Comparison of ENCODE assay signal across 8 cellular contexts in genomic region chr2:110390351-110391034, GRCh38.
A peak's percentile ranks its signal among the peaks of the same experiment; 100 is the strongest.
DNase-seq lines count a peak whose midpoint lies in the region; ATAC-seq, FAIRE-seq and TF ChIP-seq lines count a peak whose summit lies in the region.
"Not testable (repeated sequence)": the region's sequence is repeated elsewhere in the genome, so short reads cannot be mapped to it uniquely, and the experiment has no call there.

No MANE protein-coding gene starts in this region.

- TF ChIP-seq RAD21 in H1 (IDR thresholded peaks at IDR 0.05 in 1 of 2, conservative IDR thresholded peaks at IDR 0.05 in 1 of 2; ENCODE audit: low read depth in 2 of 2, low read length in 2 of 2), result not testable (repeated sequence)

- H3K23me2 ChIP-seq in H1 (ENCODE audit: low read depth, low read length), result not testable (repeated sequence)

- H2BK12ac ChIP-seq in H1 (ENCODE audit: low read depth, low read length), result not testable (repeated sequence)

- not testable (repeated sequence) for H3K4me1 Mint-ChIP-seq in CD8-positive, alpha-beta T cell (ENCODE audit: low read depth); nephron progenitor cell

- H3K4me1 ChIP-seq in CD8-positive, alpha-beta T cell (ENCODE audit: insufficient read depth, low read length); H1 (replicated peaks in 1 of 4; ENCODE audit: control insufficient read depth in 3 of 4, insufficient read depth in 4 of 4, low read length in 3 of 4): not testable (repeated sequence)

- not testable (repeated sequence) for H3K4me3 Mint-ChIP-seq in CD8-positive, alpha-beta T cell; nephron progenitor cell

- H2BK5ac ChIP-seq in H1 (ENCODE audit: low read depth, low read length), result not testable (repeated sequence)

- FAIRE-seq in H1 (lab: Jason Lieb, UNC), result peak; percentile 91

- intact Hi-C loops in CD8-positive, alpha-beta T cell (cut with DNase I, micrococcal nuclease); left ventricle myocardium superior (cut with micrococcal nuclease): not testable (repeated sequence)

- not testable (repeated sequence) for H3K79me2 ChIP-seq in H1 (ENCODE audit: control insufficient read depth in 1 of 2, insufficient read depth in 2 of 2, low read length in 2 of 2)

- not testable (repeated sequence) for TF ChIP-seq CTCF in CD8-positive, alpha-beta T cell (IDR thresholded peaks at IDR 0.05); H1 (IDR thresholded peaks at IDR 0.05; ENCODE audit: control extremely low read depth in 1 of 3, insufficient read depth in 1 of 3, low read depth in 1 of 3, low read length in 3 of 3)
- peak; percentile 18 for TF ChIP-seq CTCF in nephron progenitor cell (IDR thresholded peaks at IDR 0.05)

- not testable (repeated sequence) for H3K27me3 Mint-ChIP-seq in CD8-positive, alpha-beta T cell (ENCODE audit: low read depth); nephron progenitor cell (ENCODE audit: low read depth, poor library complexity)

- H3K27ac Mint-ChIP-seq in CD8-positive, alpha-beta T cell; nephron progenitor cell: not testable (repeated sequence)

- H2BK20ac ChIP-seq in H1 (ENCODE audit: low read length), result not testable (repeated sequence)

- POLR2A ChIA-PET in CD8-positive, alpha-beta T cell (lab: Charles Lee); H1 (lab: Charles Lee; ENCODE audit: partially characterized antibody): not testable (repeated sequence)

- H3K9me3 ChIP-seq in CD8-positive, alpha-beta T cell (ENCODE audit: low read length); H1 (ENCODE audit: insufficient read depth in 2 of 2, low read depth in 1 of 2, low read length in 1 of 2): not testable (repeated sequence)

- not testable (repeated sequence) for H2AK5ac ChIP-seq in H1 (ENCODE audit: low read depth, low read length)

- not testable (repeated sequence) for TF ChIP-seq EP300 in H1 (IDR thresholded peaks at IDR 0.05; ENCODE audit: borderline replicate concordance in 1 of 2, low read depth in 2 of 2, low read length in 2 of 2)

- not testable (repeated sequence) for H3K36me3 ChIP-seq in CD8-positive, alpha-beta T cell (ENCODE audit: insufficient read depth, low read length); H1 (ENCODE audit: control insufficient read depth in 2 of 4, insufficient read depth in 4 of 4, low read length in 3 of 4)

- H3K36me3 Mint-ChIP-seq in CD8-positive, alpha-beta T cell; nephron progenitor cell (ENCODE audit: low read depth): not testable (repeated sequence)

- not testable (repeated sequence) for H3K18ac ChIP-seq in H1 (ENCODE audit: extremely low read depth, low read length)

- not testable (repeated sequence) for H3K4ac ChIP-seq in H1 (replicated peaks; ENCODE audit: insufficient read length, low read depth, low read length)

- not testable (repeated sequence) for H3K23ac ChIP-seq in H1 (ENCODE audit: insufficient read length)

- H3K56ac ChIP-seq in H1 (replicated peaks; ENCODE audit: insufficient read length, low read depth, low read length), result not testable (repeated sequence)

- H3K4me2 ChIP-seq in H1 (ENCODE audit: insufficient read depth in 1 of 2, low read depth in 2 of 2, low read length in 2 of 2), result not testable (repeated sequence)

- peak; percentile 75 for ATAC-seq in CD8-positive, alpha-beta T cell
- ATAC-seq in left ventricle myocardium superior, result peak; percentile 51

- not testable (repeated sequence) for H4K91ac ChIP-seq in H1 (replicated peaks; ENCODE audit: insufficient read length, low read length)

- H4K20me1 ChIP-seq in H1 (replicated peaks in 1 of 2; ENCODE audit: control insufficient read depth in 1 of 2, insufficient read depth in 2 of 2, low read length in 2 of 2), result not testable (repeated sequence)

- not testable (repeated sequence) for TF ChIP-seq POLR2A in H1 (IDR thresholded peaks at IDR 0.05; ENCODE audit: control extremely low read depth in 1 of 2, low read depth in 2 of 2, low read length in 2 of 2)

- not testable (repeated sequence) for H3K79me1 ChIP-seq in H1 (ENCODE audit: low read depth, low read length)

- H2AFZ ChIP-seq in H1 (ENCODE audit: low read length), result not testable (repeated sequence)

- DNase-seq in CD8-positive, alpha-beta T cell; H1 (ENCODE audit: low read depth in 1 of 2, low spot score in 2 of 2); left ventricle myocardium superior; nephron progenitor cell: not testable (repeated sequence)
- DNase-seq in HK-2 (ENCODE audit: unreplicated experiment) (peak; percentile 0), RPMI8226 (peak; percentile 1), superior temporal gyrus (ENCODE audit: extremely low spot score) (peak; percentile 1)
- DNase-seq in activated CD8-positive, alpha-beta memory T cell treated with anti-CD3 and anti-CD28 coated beads, Interleukin-2, amount 50 U/mL, for 48 hours, result peak; percentile 26

- H4K5ac ChIP-seq in H1 (ENCODE audit: insufficient read length, low read depth, low read length), result not testable (repeated sequence)

- H2BK15ac ChIP-seq in H1 (ENCODE audit: low read length), result not testable (repeated sequence)

- WGBS in H1 (ENCODE audit: extremely low coverage in 1 of 2, insufficient coverage in 1 of 2, insufficient read length in 1 of 2, insufficient replicate concordance in 2 of 2, low coverage in 1 of 2, low lambda C conversion rate in 2 of 2, missing lambda C conversion rate in 1 of 2), 2 experiments, result 65% methylated on average over 5 of the region's 7 CpGs; no CpG with 5 or more reads in 1 of the 2 experiments

- not testable (repeated sequence) for H4K8ac ChIP-seq in H1 (ENCODE audit: extremely low read depth, insufficient read depth, low read length)

- not testable (repeated sequence) for H3K9me3 Mint-ChIP-seq in CD8-positive, alpha-beta T cell; nephron progenitor cell

- not testable (repeated sequence) for H2BK120ac ChIP-seq in H1 (replicated peaks; ENCODE audit: low read depth, low read length)

- not testable (repeated sequence) for H3K9ac ChIP-seq in H1 (replicated peaks in 1 of 4; ENCODE audit: extremely low read depth in 1 of 4, low read depth in 3 of 4, low read length in 3 of 4)

- H3K27ac ChIP-seq in CD8-positive, alpha-beta T cell (ENCODE audit: low read depth, low read length); H1 (ENCODE audit: low read depth, low read length): not testable (repeated sequence)

- not testable (repeated sequence) for H3K27me3 ChIP-seq in CD8-positive, alpha-beta T cell (ENCODE audit: insufficient read depth, low read length); H1 (replicated peaks in 1 of 4; ENCODE audit: control insufficient read depth in 3 of 4, extremely low read depth in 1 of 4, insufficient read depth in 3 of 4, low read length in 3 of 4)

- H3K4me3 ChIP-seq in CD8-positive, alpha-beta T cell (ENCODE audit: low read depth, low read length); H1 (ENCODE audit: extremely low read depth in 1 of 4, insufficient read depth in 2 of 4, low read depth in 3 of 4, low read length in 4 of 4): not testable (repeated sequence)

- H3K14ac ChIP-seq in H1 (ENCODE audit: insufficient read length), result not testable (repeated sequence)

- CTCF ChIA-PET in CD8-positive, alpha-beta T cell (lab: Charles Lee); H1 (lab: Charles Lee; ENCODE audit: partially characterized antibody): not testable (repeated sequence)
